ENCODE assay signal across 29 cellular contexts in the genomic region with DNA sequence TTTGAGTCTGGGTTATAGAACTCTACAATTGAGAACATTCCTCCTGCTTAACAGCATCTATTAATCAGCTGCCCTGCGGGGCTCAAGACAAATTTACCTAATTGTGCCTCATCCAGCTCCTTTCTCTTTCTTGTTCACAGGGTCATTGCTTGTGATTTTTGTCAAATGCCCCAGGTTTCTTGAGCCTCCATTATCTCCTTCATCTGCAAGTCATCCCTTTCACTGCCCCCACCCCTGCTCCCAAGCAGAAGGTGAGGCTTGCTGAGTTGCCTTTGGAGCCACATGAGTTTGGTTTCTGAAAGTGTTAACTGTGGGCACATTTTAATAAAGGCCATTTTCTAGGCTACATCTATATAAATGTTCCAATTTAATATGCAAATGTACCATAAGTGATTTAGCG. TPM values are rescaled to one million over a fixed set of nuclear protein-coding genes. Genes with fewer than 3 reads are reported as not detected.
"Had no signal": no experiment of that assay in that cellular context is flagged by ENCODE, and none has a peak within 500 bp of the region (broad histone marks: within the 10 kb centered on the region; RNA-seq: fewer than 3 reads in every experiment).

No MANE protein-coding gene starts in this region.

- H3K27me3 Mint-ChIP-seq: activated naive CD4-positive, alpha-beta T cell treated with anti-CD3 and anti-CD28 coated beads, Interleukin-2, amount 50 U/mL, for 24 hours had no signal

- H3K27me3 ChIP-seq: breast epithelium had no signal

- H3K9me3 ChIP-seq: breast epithelium, SJSA1 had no signal

- H3K9me3 Mint-ChIP-seq: activated T-helper 1 cell treated with anti-CD3 and anti-CD28 coated beads, Interleukin-12 subunit alpha, Interleukin-12 subunit beta, Interleukin-2, Interleukin-4 antibody, amounts not matched to agents 30 ng/mL and 10 ng/mL and 1 ng/mL, durations not matched to agents 14 hours and 24 hours and 36 hours had no signal

- ATAC-seq: Panc1, SK-N-SH treated with all-trans-retinoic acid at 6 μM for 48 hours had no signal

- H3K4me3 ChIP-seq: breast epithelium, SJSA1 had no signal

- H3K36me3 ChIP-seq: breast epithelium, SJSA1 had no signal

- H3K4me1 Mint-ChIP-seq: activated B cell treated with CpG ODN at 0.5 μM for 24 hours; activated CD4-positive, alpha-beta T cell treated with anti-CD3 and anti-CD28 coated beads, Interleukin-2, amount 10 ng/mL, durations not matched to agents 24 days and 14 days; activated naive CD4-positive, alpha-beta T cell treated with anti-CD3 and anti-CD28 coated beads, Interleukin-2, amount 50 U/mL, for 24 hours had no signal

- H3K27ac ChIP-seq: breast epithelium, SJSA1 had no signal

- H3K4me1 ChIP-seq: breast epithelium, SJSA1 had no signal

- H3K4me3 Mint-ChIP-seq: activated B cell treated with CpG ODN at 0.5 μM for 24 hours; activated CD4-positive, alpha-beta T cell treated with anti-CD3 and anti-CD28 coated beads, Interleukin-2, amount 10 ng/mL, durations not matched to agents 24 days and 14 days; activated naive CD4-positive, alpha-beta T cell treated with anti-CD3 and anti-CD28 coated beads, Interleukin-2, amount 50 U/mL, for 24 hours; activated T-helper 1 cell treated with anti-CD3 and anti-CD28 coated beads, Interleukin-12 subunit alpha, Interleukin-12 subunit beta, Interleukin-2, Interleukin-4 antibody, amounts not matched to agents 30 ng/mL and 10 ng/mL and 1 ng/mL, durations not matched to agents 14 hours and 24 hours and 36 hours had no signal

- DNase-seq: activated B cell treated with CpG ODN at 0.5 μM for 24 hours; activated CD4-positive, alpha-beta T cell treated with anti-CD3 and anti-CD28 coated beads for 1 hour; activated CD4-positive, alpha-beta T cell treated with anti-CD3 and anti-CD28 coated beads, Interleukin-2, amount 10 ng/mL, durations not matched to agents 24 days and 14 days; activated CD4-positive, alpha-beta T cell treated with anti-CD3 and anti-CD28 coated beads, Interleukin-2, amount 50 U/mL, for 48 hours; activated effector memory CD4-positive, alpha-beta T cell treated with Interleukin-2 at 50 U/mL for 16 hours; activated naive CD4-positive, alpha-beta T cell; activated T-cell treated with anti-CD3 and anti-CD28 coated beads, Interleukin-2, amount 50 U/mL, for 1 hour; aorta; caudate nucleus; KBM-7; NCI-H1048; NCI-H1417; NCI-H1694 treated with DMSO at 0.1 percent for 48 hours; NCI-H2029 treated with DMSO at 0.1 percent for 48 hours; NCI-H345; NCI-H510A; NCI-H526 treated with DMSO at 0.1 percent for 48 hours; NCI-H82; NK-92 treated with Interleukin-12 subunit alpha and Interleukin-12 subunit beta, amount 100 ng/mL, for 24 hours; OCI-M1; RPMI8226; SHP77; SW 1271 had no signal

- H3K27ac Mint-ChIP-seq: activated B cell treated with CpG ODN at 0.5 μM for 24 hours; activated CD4-positive, alpha-beta T cell treated with anti-CD3 and anti-CD28 coated beads, Interleukin-2, amount 10 ng/mL, durations not matched to agents 24 days and 14 days; activated naive CD4-positive, alpha-beta T cell treated with anti-CD3 and anti-CD28 coated beads, Interleukin-2, amount 50 U/mL, for 24 hours; activated T-helper 1 cell treated with anti-CD3 and anti-CD28 coated beads, Interleukin-12 subunit alpha, Interleukin-12 subunit beta, Interleukin-2, Interleukin-4 antibody, amounts not matched to agents 30 ng/mL and 10 ng/mL and 1 ng/mL, durations not matched to agents 14 hours and 24 hours and 36 hours had no signal

RNA-seq across cellular contexts. Expression of gene VSTM2L, which starts 55.9 kb away (rescaled TPM):
- total RNA-seq: activated B cell treated with CpG ODN at 0.5 μM for 24 hours had no signal
- polyA plus RNA-seq: aorta had no signal
